Comparison of ENCODE assay signal across 10 cellular contexts in genomic region chr17:39777534-39778365, GRCh38. TPM values are rescaled to one million over a fixed set of nuclear protein-coding genes. Genes with fewer than 3 reads are reported as not detected.
A peak's percentile ranks its signal among the peaks of the same experiment; 100 is the strongest.
DNase-seq lines count a peak whose midpoint lies in the region; ATAC-seq, FAIRE-seq and TF ChIP-seq lines count a peak whose summit lies in the region.
"Had no signal": no experiment of that assay in that cellular context is flagged by ENCODE, and none has a peak within 500 bp of the region (broad histone marks: within the 10 kb centered on the region; RNA-seq: fewer than 3 reads in every experiment).

No MANE protein-coding gene starts in this region.

- H3K4me2 ChIP-seq in HepG2 (ENCODE audit: low read depth, low read length): no peak overlapping the region

- no peaks in the 10 kb centered on the region for H3K79me2 ChIP-seq in HepG2 (ENCODE audit: insufficient read depth, low read length)

- no peak overlapping the region for H3K9ac ChIP-seq in HepG2 (ENCODE audit: insufficient read depth, low read depth, low read length)

- in situ Hi-C loops in HepG2 (cut with HindIII; ENCODE audit: extremely low pct_ligation_motif_present, low pct_unique_long_range_greater_than_20kb): no loop called here

- CTCF ChIA-PET in HepG2 (lab: Yijun Ruan, JAX; ENCODE audit: low intra/inter-chr PET ratio, low total read pairs): no interaction called here

- TF ChIP-seq CTCF in HepG2 (CRISPR knock-in tag; IDR thresholded peaks at IDR 0.05): no peak

- 13% methylated on average over 11 of the region's 11 CpGs for WGBS in HepG2 (ENCODE audit: low lambda C conversion rate)

- ATAC-seq in GM18498 (IDR thresholded peaks at IDR 0.05; ENCODE audit: unreplicated experiment) (peak; percentile 58), GM21390 (IDR thresholded peaks at IDR 0.05; ENCODE audit: unreplicated experiment) (peak; percentile 59), HG03575 (IDR thresholded peaks at IDR 0.05; ENCODE audit: extremely low read depth, insufficient number of reproducible peaks, low FRiP score, unreplicated experiment) (peak; percentile 30), HepG2 (no peak)

- H4K20me1 ChIP-seq in HepG2 (ENCODE audit: insufficient read depth, low read length): no peaks in the 10 kb centered on the region

- no peak for TF ChIP-seq RAD21 in HepG2 (CRISPR knock-in tag; IDR thresholded peaks at IDR 0.05)

- H3K4me3 ChIP-seq in mononuclear cell (ENCODE audit: low read length) (peak overlapping the region; percentile 35), HepG2 (replicated peaks in 1 of 3; ENCODE audit: insufficient read depth in 1 of 3, low read depth in 2 of 3, low read length in 3 of 3) (no peak overlapping the region)

- FAIRE-seq in HepG2 (lab: Jason Lieb, UNC): no peak

- H3K27ac ChIP-seq in HepG2 (ENCODE audit: extremely low read length, insufficient read depth, low read length): no peak overlapping the region
- H3K27ac ChIP-seq in caudate nucleus (ENCODE audit: low read depth, low read length): no peak overlapping the region

- H3K27me3 ChIP-seq in mononuclear cell (ENCODE audit: insufficient read depth, low read length) (no peaks in the 10 kb centered on the region), HepG2 (ENCODE audit: control insufficient read depth in 1 of 2, insufficient read depth in 2 of 2, low read length in 2 of 2) (peaks cover 0 to 41% of the 10 kb centered on the region in 2 experiments; a peak in 3 of 5 replicates)

- TF ChIP-seq EP300 in HepG2 (IDR thresholded peaks at IDR 0.05; ENCODE audit: low read depth in 2 of 2, low read length in 2 of 2) (no peak), HepG2 (CRISPR knock-in tag; IDR thresholded peaks at IDR 0.05; ENCODE audit: borderline replicate concordance) (no peak)

- intact Hi-C loops in HepG2 (cut with micrococcal nuclease; ENCODE audit: unreplicated experiment): loop anchor here (10.0 kb wide), 1 partner anchor 87 kb away; the partner anchor contains the start of genes IKZF3 and ZPBP2
- intact Hi-C loops in posterior cingulate gyrus (cut with DNase I): no loop called here

- no TSS peak for BruUV-seq in HepG2 (replicated peaks; lab: Mats Ljungman, UMichigan)

- TF ChIP-seq POLR2A in HepG2 (IDR thresholded peaks at IDR 0.05; ENCODE audit: insufficient read depth in 1 of 2, low read depth in 2 of 2, low read length in 2 of 2): no peak

- H3K4me1 ChIP-seq in mononuclear cell (ENCODE audit: insufficient read depth, low read length): peaks cover 65% of the 10 kb centered on the region
- no peaks in the 10 kb centered on the region for H3K4me1 ChIP-seq in HepG2 (ENCODE audit: insufficient read depth, low read length)

- DNase-seq in HepG2 (ENCODE audit: low spot score) (no peak), posterior cingulate gyrus (no peak), caudate nucleus (lab: John Stamatoyannopoulos, UW) (no peak), medulla oblongata (ENCODE audit: extremely low spot score) (no peak)
- DNase-seq: activated CD4-positive, alpha-beta T cell treated with anti-CD3 and anti-CD28 coated beads for 48 hours; NCI-H1694 treated with DMSO at 0.1 percent for 48 hours had no signal

- no peak overlapping the region for H2AFZ ChIP-seq in HepG2 (ENCODE audit: low read length)

- no peaks in the 10 kb centered on the region for H3K36me3 ChIP-seq in HepG2 (replicated peaks in 1 of 2; ENCODE audit: control insufficient read depth in 1 of 2, insufficient read depth in 2 of 2, low read length in 2 of 2)

- H3K9me3 ChIP-seq in mononuclear cell (ENCODE audit: low read depth, low read length) (no peaks in the 10 kb centered on the region), HepG2 (ENCODE audit: low read length) (no peaks in the 10 kb centered on the region)

- POLR2A ChIA-PET in HepG2 (lab: Yijun Ruan, JAX): no interaction called here

TF ChIP-seq in HepG2, 621 proteins besides CTCF, POLR2A, EP300 and RAD21:
- TF ChIP-seq E2F2 (CRISPR knock-in tag; IDR thresholded peaks at IDR 0.05; ENCODE audit: borderline replicate concordance): no peak

RNA-seq across cellular contexts. Expression of gene GRB7, which starts 40.0 kb away (rescaled TPM):
- total RNA-seq in mononuclear cell (not detected), HepG2 (2016; rRNA removed; fragmentation: Illumina TruSeq; extraction: Trizol) (41.7 and 60.2 TPM in 2 replicates)
- total RNA-seq in HepG2 (2016; cell fraction: cytosol; rRNA removed; fragmentation: Illumina TruSeq; extraction: Trizol; ENCODE audit: low read depth): 17.9 and 20.4 TPM in 2 replicates
- 38.5 and 64.6 TPM in 2 replicates for total RNA-seq in HepG2 (2016; cell fraction: insoluble cytoplasmic fraction; rRNA removed; fragmentation: Illumina TruSeq; extraction: Trizol)
- 31.4 and 31.5 TPM in 2 replicates for total RNA-seq in HepG2 (2016; cell fraction: membrane; rRNA removed; fragmentation: Illumina TruSeq; extraction: Trizol)
- 57.0 and 59.4 TPM in 2 replicates for total RNA-seq in HepG2 (2016; cell fraction: nucleus; rRNA removed; fragmentation: Illumina TruSeq; extraction: Trizol)
- 77.7 and 92.3 TPM in 2 replicates for polyA plus RNA-seq in HepG2 (2011; rRNA removed)
- 36.7 and 60.1 TPM in 2 replicates for polyA plus RNA-seq in HepG2 (2011; cell fraction: cytosol; rRNA removed)
- polyA plus RNA-seq in HepG2 (2011; cell fraction: nucleus; rRNA removed): 319 and 344 TPM in 2 replicates
- 60.9 and 73.8 TPM in 2 replicates for polyA plus RNA-seq in HepG2 (2012)
- 8.5 and 8.6 TPM in 2 replicates for polyA plus RNA-seq in HepG2 (2016; cell fraction: cytosol; fragmentation: Illumina TruSeq; extraction: Trizol; ENCODE audit: low read depth)
- 45.6 and 58.3 TPM in 2 replicates for polyA plus RNA-seq in HepG2 (2016; cell fraction: insoluble cytoplasmic fraction; fragmentation: Illumina TruSeq; extraction: Trizol; ENCODE audit: low read depth)
- polyA plus RNA-seq in HepG2 (2016; cell fraction: membrane; fragmentation: Illumina TruSeq; extraction: Trizol; ENCODE audit: low read depth): 13.3 and 14.8 TPM in 2 replicates
- 147 and 156 TPM in 2 replicates for polyA plus RNA-seq in HepG2 (2016; cell fraction: nucleus; fragmentation: Illumina TruSeq; extraction: Trizol; ENCODE audit: insufficient read depth, low read depth)
- polyA minus RNA-seq in HepG2 (2011; rRNA and poly(A)+ RNA removed; ENCODE audit: low replicate concordance): 9.1 and 160 TPM in 2 replicates
- 55.8 and 65.9 TPM in 2 replicates for polyA minus RNA-seq in HepG2 (2011; cell fraction: cytosol; rRNA and poly(A)+ RNA removed)
- 80.7 and 95.9 TPM in 2 replicates for polyA minus RNA-seq in HepG2 (2011; cell fraction: nucleus; rRNA and poly(A)+ RNA removed)

RNA-seq across cellular contexts. Expression of gene MIEN1, which starts 47.4 kb away (rescaled TPM):
- total RNA-seq in mononuclear cell (21.6 TPM), HepG2 (2016; rRNA removed; fragmentation: Illumina TruSeq; extraction: Trizol) (40.6 and 48.6 TPM in 2 replicates)
- 50.1 and 73.7 TPM in 2 replicates for total RNA-seq in HepG2 (2016; cell fraction: cytosol; rRNA removed; fragmentation: Illumina TruSeq; extraction: Trizol; ENCODE audit: low read depth)
- total RNA-seq in HepG2 (2016; cell fraction: insoluble cytoplasmic fraction; rRNA removed; fragmentation: Illumina TruSeq; extraction: Trizol): 43.9 and 49.0 TPM in 2 replicates
- 66.3 and 82.4 TPM in 2 replicates for total RNA-seq in HepG2 (2016; cell fraction: membrane; rRNA removed; fragmentation: Illumina TruSeq; extraction: Trizol)
- 18.4 and 23.7 TPM in 2 replicates for total RNA-seq in HepG2 (2016; cell fraction: nucleus; rRNA removed; fragmentation: Illumina TruSeq; extraction: Trizol)
- 56.6 and 68.2 TPM in 2 replicates for polyA plus RNA-seq in HepG2 (2011; rRNA removed)
- 62.1 and 67.0 TPM in 2 replicates for polyA plus RNA-seq in HepG2 (2011; cell fraction: cytosol; rRNA removed)
- 27.3 and 39.8 TPM in 2 replicates for polyA plus RNA-seq in HepG2 (2011; cell fraction: nucleus; rRNA removed)
- polyA plus RNA-seq in HepG2 (2012): 38.6 and 44.5 TPM in 2 replicates
- 106 and 131 TPM in 2 replicates for polyA plus RNA-seq in HepG2 (2016; cell fraction: cytosol; fragmentation: Illumina TruSeq; extraction: Trizol; ENCODE audit: low read depth)
- 73.3 and 81.4 TPM in 2 replicates for polyA plus RNA-seq in HepG2 (2016; cell fraction: insoluble cytoplasmic fraction; fragmentation: Illumina TruSeq; extraction: Trizol; ENCODE audit: low read depth)
- polyA plus RNA-seq in HepG2 (2016; cell fraction: membrane; fragmentation: Illumina TruSeq; extraction: Trizol; ENCODE audit: low read depth): 100 and 131 TPM in 2 replicates
- 45.4 and 54.1 TPM in 2 replicates for polyA plus RNA-seq in HepG2 (2016; cell fraction: nucleus; fragmentation: Illumina TruSeq; extraction: Trizol; ENCODE audit: insufficient read depth, low read depth)
- 30.0 and 48.1 TPM in 2 replicates for polyA minus RNA-seq in HepG2 (2011; rRNA and poly(A)+ RNA removed; ENCODE audit: low replicate concordance)
- polyA minus RNA-seq in HepG2 (2011; cell fraction: cytosol; rRNA and poly(A)+ RNA removed): 11.5 and 16.0 TPM in 2 replicates
- polyA minus RNA-seq in HepG2 (2011; cell fraction: nucleus; rRNA and poly(A)+ RNA removed): 10.6 and 14.7 TPM in 2 replicates

Comparison
In these comparisons a context has a peak if more than half of its experiments do, and no peak if none do; other contexts are left out.
1. RNA of gene GRB7, which starts 40.0 kb away (total RNA-seq): 17.9 to 64.6 TPM in HepG2; not detected in mononuclear cell (single experiment); every median in the first group is over 10 times any median in the second.